In the genomic region with DNA sequence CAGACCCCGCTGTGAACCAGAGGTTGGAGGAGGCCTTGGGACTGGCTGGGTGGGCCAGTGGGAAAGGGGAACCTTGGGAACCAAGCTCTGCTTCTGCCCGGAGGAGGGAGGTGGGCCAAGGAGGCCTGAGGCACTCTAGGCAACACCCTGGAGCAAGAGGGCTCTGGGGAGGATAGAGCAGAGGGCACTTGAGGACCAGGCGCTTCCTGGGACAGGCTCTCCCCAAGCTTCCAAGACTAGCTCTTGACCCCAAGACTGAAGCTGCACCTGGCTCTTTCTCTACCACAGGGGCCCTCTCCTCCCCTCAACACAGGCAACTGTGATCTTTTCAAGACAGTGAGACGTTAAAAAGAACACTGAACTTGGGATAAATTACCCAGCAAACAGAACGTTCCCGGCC, we compare ENCODE assay signal across 12 cellular contexts. TPM values are rescaled to one million over a fixed set of nuclear protein-coding genes. Genes with fewer than 3 reads are reported as not detected.
DNase-seq lines count a peak whose midpoint lies in the region; ATAC-seq and TF ChIP-seq lines count a peak whose summit lies in the region.
"Had no signal": no experiment of that assay in that cellular context is flagged by ENCODE, and none has a peak within 500 bp of the region (broad histone marks: within the 10 kb centered on the region; RNA-seq: fewer than 3 reads in every experiment).

No MANE protein-coding gene starts in this region.

- no peak overlapping the region for H4K91ac ChIP-seq in H9 (ENCODE audit: insufficient read length, low read depth, low read length)

- H3K27ac ChIP-seq in AG04450 (ENCODE audit: low read depth, low read length), result peak overlapping the region; percentile 94
- no peak overlapping the region for H3K27ac ChIP-seq in H9 (ENCODE audit: insufficient read length, low read depth, low read length)
- H3K27ac ChIP-seq in caudate nucleus (ENCODE audit: low read depth, low read length), result peak overlapping the region; percentile 89
- H3K27ac ChIP-seq: SK-N-MC had no signal

- no peak overlapping the region for H2BK5ac ChIP-seq in H9 (ENCODE audit: insufficient read length, low read length)

- H3K27me3 ChIP-seq in AG04450 (ENCODE audit: control insufficient read depth, insufficient read depth, low read length) (no peaks in the 10 kb centered on the region), H9 (ENCODE audit: insufficient read depth, low read length) (no peaks in the 10 kb centered on the region)
- H3K27me3 ChIP-seq: tibial artery had no signal

- no peak for DNase-seq in AG04450 (ENCODE audit: low read depth, low spot score)
- no peak for DNase-seq in H9
- no peak for DNase-seq in caudate nucleus (lab: John Stamatoyannopoulos, UW)
- no peak for DNase-seq in cerebellar cortex (ENCODE audit: low spot score)
- no peak for DNase-seq in activated CD8-positive, alpha-beta memory T cell treated with anti-CD3 and anti-CD28 coated beads, Interleukin-2, amount 50 U/mL, for 4 hours
- no peak for DNase-seq in AG08395 (ENCODE audit: low spot score)
- DNase-seq: activated CD4-positive, alpha-beta T cell treated with anti-CD3 and anti-CD28 coated beads, Interleukin-2, amount 50 U/mL, for 4 hours; stimulated activated CD4-positive, alpha-beta T cell treated with anti-CD3 and anti-CD28 coated beads, Interleukin-2, amount 100 ng/mL, for 48 hours had no signal

- no peaks in the 10 kb centered on the region; the same call in 1 of the 2 replicates for H3K79me2 ChIP-seq in H9 (ENCODE audit: insufficient read depth, low read length)

- H3K27me3 Mint-ChIP-seq in H9 (ENCODE audit: low read depth) (no peaks in the 10 kb centered on the region), nephron (ENCODE audit: low read depth) (no peaks in the 10 kb centered on the region)

- TF ChIP-seq CTCF in AG04450 (IDR thresholded peaks at IDR 0.05; ENCODE audit: low read depth, low read length) (no peak), H9 (conservative IDR thresholded peaks at IDR 0.05) (no peak), nephron (IDR thresholded peaks at IDR 0.05; ENCODE audit: unreplicated experiment in 3 of 3) (no peak)

- no peak overlapping the region for H2BK15ac ChIP-seq in H9 (ENCODE audit: low read depth, low read length)

- H3K4ac ChIP-seq in H9 (ENCODE audit: low read depth, low read length), result no peak overlapping the region

- peaks cover 7% of the 10 kb centered on the region for H3K79me1 ChIP-seq in H9 (ENCODE audit: insufficient read depth, low read depth, low read length, poor library complexity, severe bottlenecking)

- no peak overlapping the region for H3K9ac ChIP-seq in H9 (ENCODE audit: extremely low read depth, insufficient read length, low read length)

- CTCF ChIA-PET in AG04450 (lab: Charles Lee), result interaction anchor here (1.0 to 4.5 kb wide), 3 partner anchors 16 to 475 kb away, joined by 4 to 28 read pairs (median 4); no protein-coding TSS in a partner anchor

- no peak overlapping the region for H2BK120ac ChIP-seq in H9 (ENCODE audit: low read depth, low read length, poor library complexity, severe bottlenecking)

- H3K27ac Mint-ChIP-seq in H9 (peak overlapping the region in 2 of 3 experiments; percentile 85 to 92; a peak in 4 of 7 replicates), nephron (peak overlapping the region; percentile 56 to 72 (median 66))

- no peak overlapping the region for H3K56ac ChIP-seq in H9 (ENCODE audit: insufficient read length, low read depth, low read length)

- no peak overlapping the region for H2BK12ac ChIP-seq in H9 (ENCODE audit: insufficient read length, low read depth, low read length)

- H3K4me2 ChIP-seq in H9 (ENCODE audit: insufficient read depth, insufficient read length, low read length), result no peak overlapping the region

- WGBS in H9 (ENCODE audit: extremely low coverage, insufficient read length, low lambda C conversion rate), result no CpG with 5 or more reads among the region's 6 CpGs

- peaks cover 2% of the 10 kb centered on the region for H4K20me1 ChIP-seq in H9 (ENCODE audit: control insufficient read depth, insufficient read depth, insufficient read length)

- H3K14ac ChIP-seq in H9 (ENCODE audit: insufficient read depth, low read length), result no peak overlapping the region

- H3K9me3 Mint-ChIP-seq in H9 (no peaks in the 10 kb centered on the region), nephron (no peaks in the 10 kb centered on the region)

- no peak overlapping the region for H4K5ac ChIP-seq in H9 (ENCODE audit: insufficient read length, low read depth, low read length)

- peaks cover 69 to 93% (median 86%) of the 10 kb centered on the region in 3 experiments for H3K36me3 Mint-ChIP-seq in H9 (ENCODE audit: insufficient read depth in 1 of 3, low read depth in 3 of 3)
- H3K36me3 Mint-ChIP-seq in nephron (ENCODE audit: low read depth), result peaks cover 42% of the 10 kb centered on the region

- no peaks in the 10 kb centered on the region for H3K23me2 ChIP-seq in H9 (ENCODE audit: insufficient read length, low read depth, low read length, poor library complexity, severe bottlenecking)

- H4K8ac ChIP-seq in H9 (replicated peaks; ENCODE audit: insufficient read length, low read depth, low read length), result no peak overlapping the region

- POLR2A ChIA-PET in AG04450 (lab: Yijun Ruan, JAX), result no interaction called here

- no peak overlapping the region for H3K23ac ChIP-seq in H9 (ENCODE audit: insufficient read length, low read depth, low read length)

- H3K9me3 ChIP-seq in AG04450 (ENCODE audit: control insufficient read depth, insufficient read depth, low read length) (no peaks in the 10 kb centered on the region), H9 (ENCODE audit: control insufficient read depth, low read depth, low read length) (no peaks in the 10 kb centered on the region)
- H3K9me3 ChIP-seq: tibial artery had no signal

- no peak for ATAC-seq in GM18502 (IDR thresholded peaks at IDR 0.05; ENCODE audit: poor library complexity, unreplicated experiment)

- no peak overlapping the region for H3T11ph ChIP-seq in H9 (ENCODE audit: low read length)

- no peak overlapping the region for H2AFZ ChIP-seq in H9 (ENCODE audit: low read length)

- H2AK5ac ChIP-seq in H9 (ENCODE audit: insufficient read length, low read length), result no peak overlapping the region

- no peak overlapping the region for H2BK20ac ChIP-seq in H9 (ENCODE audit: low read depth, low read length, poor library complexity, severe bottlenecking)

- no peak overlapping the region for H3K4me3 Mint-ChIP-seq in H9
- no peak overlapping the region for H3K4me3 Mint-ChIP-seq in nephron

- no peaks in the 10 kb centered on the region for H3K4me1 ChIP-seq in H9 (ENCODE audit: insufficient read depth, low read length)

- no peak overlapping the region for H3K18ac ChIP-seq in H9 (ENCODE audit: insufficient read length, low read depth, low read length)

- no peak overlapping the region for H3K4me3 ChIP-seq in AG04450 (ENCODE audit: low read depth, low read length)
- H3K4me3 ChIP-seq: SK-N-MC, tibial artery had no signal

- H3K4me1 Mint-ChIP-seq in H9, result peaks cover 4 to 9% of the 10 kb centered on the region in 2 experiments; a peak in 3 of 4 replicates
- peaks cover 25% of the 10 kb centered on the region for H3K4me1 Mint-ChIP-seq in nephron

RNA-seq across cellular contexts. Expression of gene TKT, which starts 20.3 kb away (rescaled TPM):
- polyA plus RNA-seq in AG04450 (2011; rRNA removed), result 220 and 319 TPM in 2 replicates
- 238 and 315 TPM in 2 replicates for polyA minus RNA-seq in AG04450 (2011; rRNA and poly(A)+ RNA removed)
- total RNA-seq in H9 (2021), result 650 and 676 TPM in 2 replicates
